In genomic region chr9:134439368-134439784, GRCh38 we compare ENCODE assay signal across 1 cellular context.
TF ChIP-seq lines count a peak whose summit lies in the region.

No MANE protein-coding gene starts in this region.

TF ChIP-seq in GM12878, 131 proteins besides CTCF, POLR2A, EP300 and RAD21 (continued from another document):
- no peak for TF ChIP-seq CUX1 (IDR thresholded peaks at IDR 0.05; ENCODE audit: insufficient replicate concordance, low read depth, low read length)
